Comparison of ENCODE assay signal across 9 cellular contexts in the genomic region with DNA sequence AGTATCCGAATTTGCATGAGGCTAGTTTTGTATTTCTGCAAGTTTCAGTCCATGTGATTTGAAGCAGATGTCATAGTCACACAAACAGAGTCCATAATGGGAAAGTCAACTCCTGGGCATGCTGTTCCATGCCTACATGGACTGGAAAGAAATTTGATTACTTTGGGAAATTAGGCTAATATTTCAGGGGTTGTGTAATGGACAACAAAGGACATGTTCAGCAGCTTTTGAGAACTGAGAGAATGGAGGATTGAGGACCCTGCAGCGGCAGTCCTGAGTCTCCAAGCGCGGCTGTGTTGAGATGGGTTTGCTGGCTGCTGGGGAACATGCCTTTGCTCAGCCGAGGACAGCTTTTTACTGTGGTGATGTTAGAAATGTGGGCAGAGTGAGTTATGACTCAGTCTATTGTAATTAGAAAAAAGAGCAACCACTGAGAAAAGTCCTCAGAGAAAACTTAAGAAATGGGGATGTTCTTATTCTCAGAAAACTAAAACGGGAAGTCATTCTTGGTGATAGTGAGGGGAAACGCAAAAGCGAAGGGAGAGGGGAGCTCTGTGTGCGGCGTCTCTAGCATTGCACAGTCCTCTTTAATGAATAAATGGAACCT.
DNase-seq lines count a peak whose midpoint lies in the region; ATAC-seq and TF ChIP-seq lines count a peak whose summit lies in the region.
"Had no signal": no experiment of that assay in that cellular context is flagged by ENCODE, and none has a peak within 500 bp of the region (broad histone marks: within the 10 kb centered on the region; RNA-seq: fewer than 3 reads in every experiment).

No MANE protein-coding gene starts in this region.

- no peaks in the 10 kb centered on the region for H3K9me3 Mint-ChIP-seq in stimulated activated effector memory CD8-positive, alpha-beta T cell treated with anti-CD3 and anti-CD28 coated beads, Interleukin-12 subunit alpha, Interleukin-12 subunit beta, amount 100 ng/mL, for 72 hours

- DNase-seq in Right ventricle myocardium superior (no peak), left ventricle myocardium inferior (no peak), SK-N-SH (no peak), NCI-H2107 treated with DMSO at 0.1 percent for 48 hours (lab: John Stamatoyannopoulos, UW; ENCODE audit: unreplicated experiment) (no peak), NCI-H146 treated with DMSO at 0.1 percent for 48 hours (lab: John Stamatoyannopoulos, UW; ENCODE audit: unreplicated experiment) (no peak)
- no peak for DNase-seq in effector memory CD4-positive, alpha-beta T cell
- no peak for DNase-seq in stimulated activated effector memory CD8-positive, alpha-beta T cell treated with anti-CD3 and anti-CD28 coated beads, Interleukin-12 subunit alpha, Interleukin-12 subunit beta, amount 100 ng/mL, for 72 hours (ENCODE audit: low spot score in 2 of 2)

- intact Hi-C loops in Right ventricle myocardium superior (cut with DNase I) (no loop called here), left ventricle myocardium inferior (cut with micrococcal nuclease) (no loop called here)

- H3K9me3 ChIP-seq in left ventricle myocardium inferior (replicated peaks) (no peaks in the 10 kb centered on the region), SK-N-SH (no peaks in the 10 kb centered on the region)
- no peaks in the 10 kb centered on the region for H3K9me3 ChIP-seq in effector memory CD4-positive, alpha-beta T cell (ENCODE audit: control insufficient read depth, low read length)

- H3K36me3 ChIP-seq in left ventricle myocardium inferior (no peaks in the 10 kb centered on the region), SK-N-SH (replicated peaks in 1 of 2; ENCODE audit: control insufficient read depth in 1 of 2, insufficient read depth in 2 of 2, low read length in 1 of 2) (no peaks in the 10 kb centered on the region)
- no peaks in the 10 kb centered on the region for H3K36me3 ChIP-seq in effector memory CD4-positive, alpha-beta T cell (ENCODE audit: control insufficient read depth, insufficient read depth, low read length)

- H3K4me3 Mint-ChIP-seq in stimulated activated effector memory CD8-positive, alpha-beta T cell treated with anti-CD3 and anti-CD28 coated beads, Interleukin-12 subunit alpha, Interleukin-12 subunit beta, amount 100 ng/mL, for 72 hours: peak overlapping the region; percentile 60
- H3K4me3 Mint-ChIP-seq: brain had no signal

- H4K20me1 ChIP-seq in SK-N-SH (ENCODE audit: insufficient read depth): no peaks in the 10 kb centered on the region

- CTCF ChIA-PET in SK-N-SH (lab: Yijun Ruan, JAX): interaction anchor here (0.5 to 1.7 kb wide), 2 partner anchors 8 to 18 kb away, joined by 3 to 4 read pairs; no protein-coding TSS in a partner anchor

- peak overlapping the region; percentile 76 for H3K27ac Mint-ChIP-seq in stimulated activated effector memory CD8-positive, alpha-beta T cell treated with anti-CD3 and anti-CD28 coated beads, Interleukin-12 subunit alpha, Interleukin-12 subunit beta, amount 100 ng/mL, for 72 hours

- POLR2A ChIA-PET in SK-N-SH (lab: Yijun Ruan, JAX): no interaction called here

- no peak overlapping the region; the same call in 1 of the 2 replicates for H2AFZ ChIP-seq in SK-N-SH (ENCODE audit: low read depth)

- no peaks in the 10 kb centered on the region for H3K79me2 ChIP-seq in SK-N-SH (ENCODE audit: insufficient read depth)

- H3K9me2 ChIP-seq in SK-N-SH: no peaks in the 10 kb centered on the region

- no peak overlapping the region for H3K9ac ChIP-seq in SK-N-SH

- peak; percentile 57 for ATAC-seq in Right ventricle myocardium superior (ENCODE audit: poor library complexity)
- peak; percentile 82 for ATAC-seq in HG02981 (IDR thresholded peaks at IDR 0.05; ENCODE audit: unreplicated experiment)
- ATAC-seq in stimulated activated effector memory CD8-positive, alpha-beta T cell treated with anti-CD3 and anti-CD28 coated beads, Interleukin-12 subunit alpha, Interleukin-12 subunit beta, amount 100 ng/mL, for 72 hours: peak; percentile 97

- no peak overlapping the region for H3K4me3 ChIP-seq in left ventricle myocardium inferior
- no peak overlapping the region for H3K4me3 ChIP-seq in SK-N-SH (ENCODE audit: low read depth in 2 of 2, low read length in 1 of 2)
- peak overlapping the region; percentile 22 for H3K4me3 ChIP-seq in effector memory CD4-positive, alpha-beta T cell (ENCODE audit: insufficient read depth, low read depth, low read length, poor library complexity, severe bottlenecking)

- no peaks in the 10 kb centered on the region for H3F3A ChIP-seq in SK-N-SH (replicated peaks; ENCODE audit: insufficient read depth)

- WGBS in SK-N-SH (ENCODE audit: low lambda C conversion rate): 55% methylated on average over 10 of the region's 10 CpGs

- H3K4me1 ChIP-seq in left ventricle myocardium inferior (peaks cover 36% of the 10 kb centered on the region), SK-N-SH (ENCODE audit: control insufficient read depth in 1 of 2, insufficient read depth in 2 of 2, low read depth in 1 of 2, low read length in 1 of 2) (peaks cover 0 to 30% of the 10 kb centered on the region in 2 experiments; a peak in 2 of 4 replicates)
- peaks cover 9% of the 10 kb centered on the region for H3K4me1 ChIP-seq in effector memory CD4-positive, alpha-beta T cell (ENCODE audit: control insufficient read depth, insufficient read depth, low read length, poor library complexity, severe bottlenecking)

- TF ChIP-seq RAD21 in SK-N-SH (IDR thresholded peaks at IDR 0.05; ENCODE audit: low read length): no peak

- peaks cover 54% of the 10 kb centered on the region for H3K4me1 Mint-ChIP-seq in stimulated activated effector memory CD8-positive, alpha-beta T cell treated with anti-CD3 and anti-CD28 coated beads, Interleukin-12 subunit alpha, Interleukin-12 subunit beta, amount 100 ng/mL, for 72 hours

- no peak for TF ChIP-seq EP300 in SK-N-SH (IDR thresholded peaks at IDR 0.05; ENCODE audit: borderline replicate concordance in 1 of 2, low read depth in 1 of 2, low read length in 1 of 2)

- H3K4me2 ChIP-seq in SK-N-SH: no peak overlapping the region; the same call in 1 of the 2 replicates

- no peaks in the 10 kb centered on the region for H3K27me3 ChIP-seq in left ventricle myocardium inferior (ENCODE audit: low read depth)
- H3K27me3 ChIP-seq in SK-N-SH (ENCODE audit: insufficient read depth): no peaks in the 10 kb centered on the region
- no peaks in the 10 kb centered on the region for H3K27me3 ChIP-seq in effector memory CD4-positive, alpha-beta T cell (replicated peaks; ENCODE audit: control insufficient read depth, insufficient read depth, low read length, poor library complexity, severe bottlenecking)

- no peak overlapping the region for H3K27ac ChIP-seq in left ventricle myocardium inferior (replicated peaks)
- H3K27ac ChIP-seq in SK-N-SH (ENCODE audit: low read depth in 2 of 2, low read length in 1 of 2): peak overlapping the region; percentile 10 to 16; a peak in 2 of 4 replicates
- H3K27ac ChIP-seq in effector memory CD4-positive, alpha-beta T cell (ENCODE audit: insufficient read depth, low read length, poor library complexity, severe bottlenecking): no peak overlapping the region

- peaks cover 16% of the 10 kb centered on the region for H3K36me3 Mint-ChIP-seq in stimulated activated effector memory CD8-positive, alpha-beta T cell treated with anti-CD3 and anti-CD28 coated beads, Interleukin-12 subunit alpha, Interleukin-12 subunit beta, amount 100 ng/mL, for 72 hours
- H3K36me3 Mint-ChIP-seq: brain had no signal

- TF ChIP-seq CTCF in left ventricle myocardium inferior (IDR thresholded peaks at IDR 0.05; ENCODE audit: borderline replicate concordance) (no peak), SK-N-SH (IDR thresholded peaks at IDR 0.05) (no peak)

TF ChIP-seq in SK-N-SH, 30 proteins besides CTCF, POLR2A, EP300 and RAD21 (continues in another document):
- no peak for TF ChIP-seq MXI1 (IDR thresholded peaks at IDR 0.05; ENCODE audit: low read depth, low read length)
- TF ChIP-seq GATA2 (CRISPR knock-in tag; IDR thresholded peaks at IDR 0.05): no peak
- TF ChIP-seq, protein P1, sequence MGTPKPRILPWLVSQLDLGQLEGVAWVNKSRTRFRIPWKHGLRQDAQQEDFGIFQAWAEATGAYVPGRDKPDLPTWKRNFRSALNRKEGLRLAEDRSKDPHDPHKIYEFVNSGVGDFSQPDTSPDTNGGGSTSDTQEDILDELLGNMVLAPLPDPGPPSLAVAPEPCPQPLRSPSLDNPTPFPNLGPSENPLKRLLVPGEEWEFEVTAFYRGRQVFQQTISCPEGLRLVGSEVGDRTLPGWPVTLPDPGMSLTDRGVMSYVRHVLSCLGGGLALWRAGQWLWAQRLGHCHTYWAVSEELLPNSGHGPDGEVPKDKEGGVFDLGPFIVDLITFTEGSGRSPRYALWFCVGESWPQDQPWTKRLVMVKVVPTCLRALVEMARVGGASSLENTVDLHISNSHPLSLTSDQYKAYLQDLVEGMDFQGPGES (IDR thresholded peaks at IDR 0.05; ENCODE audit: low read depth, low read length): no peak
- no peak for TF ChIP-seq SIN3A (IDR thresholded peaks at IDR 0.05; ENCODE audit: borderline replicate concordance, low read depth, low read length)
- no peak for TF ChIP-seq RFX5 (IDR thresholded peaks at IDR 0.05; ENCODE audit: low read length)
- TF ChIP-seq, protein P2, sequence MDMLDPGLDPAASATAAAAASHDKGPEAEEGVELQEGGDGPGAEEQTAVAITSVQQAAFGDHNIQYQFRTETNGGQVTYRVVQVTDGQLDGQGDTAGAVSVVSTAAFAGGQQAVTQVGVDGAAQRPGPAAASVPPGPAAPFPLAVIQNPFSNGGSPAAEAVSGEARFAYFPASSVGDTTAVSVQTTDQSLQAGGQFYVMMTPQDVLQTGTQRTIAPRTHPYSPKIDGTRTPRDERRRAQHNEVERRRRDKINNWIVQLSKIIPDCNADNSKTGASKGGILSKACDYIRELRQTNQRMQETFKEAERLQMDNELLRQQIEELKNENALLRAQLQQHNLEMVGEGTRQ (IDR thresholded peaks at IDR 0.05; ENCODE audit: borderline replicate concordance, low read depth, low read length): no peak
- TF ChIP-seq POLR2AphosphoS5 (IDR thresholded peaks at IDR 0.05; ENCODE audit: low read depth, low read length): no peak
- TF ChIP-seq EZH2phosphoT487 (IDR thresholded peaks at IDR 0.05; ENCODE audit: borderline replicate concordance, low read depth): no peak
- no peak for TF ChIP-seq FOXJ3 (CRISPR knock-in tag; IDR thresholded peaks at IDR 0.05)
- TF ChIP-seq TAF1 (IDR thresholded peaks at IDR 0.05; ENCODE audit: borderline replicate concordance, low read depth, low read length): no peak
- no peak for TF ChIP-seq CHD2 (IDR thresholded peaks at IDR 0.05; ENCODE audit: low read length, partially characterized antibody)
- TF ChIP-seq, protein P3, sequence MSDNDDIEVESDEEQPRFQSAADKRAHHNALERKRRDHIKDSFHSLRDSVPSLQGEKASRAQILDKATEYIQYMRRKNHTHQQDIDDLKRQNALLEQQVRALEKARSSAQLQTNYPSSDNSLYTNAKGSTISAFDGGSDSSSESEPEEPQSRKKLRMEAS (IDR thresholded peaks at IDR 0.05; ENCODE audit: low read depth): no peak
- TF ChIP-seq YY1 (IDR thresholded peaks at IDR 0.05; ENCODE audit: low read depth): no peak
- no peak for TF ChIP-seq GABPA (IDR thresholded peaks at IDR 0.05; ENCODE audit: low read depth)
- no peak for TF ChIP-seq RCOR1 (IDR thresholded peaks at IDR 0.05; ENCODE audit: low read length)
- no peak for TF ChIP-seq MEF2A (IDR thresholded peaks at IDR 0.05; ENCODE audit: borderline replicate concordance, low read depth)

Comparison
In these comparisons a context has a peak if more than half of its experiments do, and no peak if none do; other contexts are left out.
1. H3K27ac ChIP-seq: peak in SK-N-SH (2 of 2); none in left ventricle myocardium inferior (single experiment) and effector memory CD4-positive, alpha-beta T cell (single experiment).
2. Peak in every context shown above with its lines, with median percentiles within 50 percentile points of each other: ATAC-seq.